ENCODE assay signal across 9 cellular contexts in genomic region chr18:76519156-76519549, GRCh38. TPM values are rescaled to one million over a fixed set of nuclear protein-coding genes. Genes with fewer than 3 reads are reported as not detected.
DNase-seq lines count a peak whose midpoint lies in the region; ATAC-seq, FAIRE-seq and TF ChIP-seq lines count a peak whose summit lies in the region.
"Had no signal": no experiment of that assay in that cellular context is flagged by ENCODE, and none has a peak within 500 bp of the region (broad histone marks: within the 10 kb centered on the region; RNA-seq: fewer than 3 reads in every experiment).

No MANE protein-coding gene starts in this region.

- H3K27ac Mint-ChIP-seq in astrocyte (ENCODE audit: unreplicated experiment): no peak overlapping the region
- H3K27ac Mint-ChIP-seq in stimulated activated effector memory CD8-positive, alpha-beta T cell treated with anti-CD3 and anti-CD28 coated beads, Interleukin-12 subunit alpha, Interleukin-12 subunit beta, amount 100 ng/mL, for 72 hours: no peak overlapping the region

- peaks cover 10% of the 10 kb centered on the region for H3K27me3 Mint-ChIP-seq in astrocyte (ENCODE audit: low read depth, unreplicated experiment)

- H3K4me2 ChIP-seq in astrocyte (ENCODE audit: low read length): peak overlapping the region; percentile 90

- H3K4me1 ChIP-seq in astrocyte (ENCODE audit: insufficient read depth, low read length): peaks cover 7% of the 10 kb centered on the region

- H3K27ac ChIP-seq in astrocyte (ENCODE audit: low read depth, low read length): no peak overlapping the region

- H3K36me3 ChIP-seq in astrocyte (ENCODE audit: insufficient read depth, low read length): no peaks in the 10 kb centered on the region

- TF ChIP-seq CTCF in astrocyte (IDR thresholded peaks at IDR 0.05; ENCODE audit: insufficient read depth, low read depth, low read length) (no peak), D721Med (IDR thresholded peaks at IDR 0.05; ENCODE audit: insufficient read depth, missing control alignments) (no peak)

- no peaks in the 10 kb centered on the region for H3K9me3 ChIP-seq in astrocyte (ENCODE audit: insufficient read depth, low read depth, low read length)

- H3K4me3 ChIP-seq in astrocyte (ENCODE audit: insufficient read depth, low read depth, low read length): peak overlapping the region; percentile 55

- H3K27me3 ChIP-seq in astrocyte (ENCODE audit: insufficient read depth, low read length): no peaks in the 10 kb centered on the region

- H3K79me2 ChIP-seq in astrocyte (ENCODE audit: insufficient read depth, low read length): no peaks in the 10 kb centered on the region

- no peaks in the 10 kb centered on the region for H3K9me3 Mint-ChIP-seq in astrocyte (ENCODE audit: unreplicated experiment)
- H3K9me3 Mint-ChIP-seq in stimulated activated effector memory CD8-positive, alpha-beta T cell treated with anti-CD3 and anti-CD28 coated beads, Interleukin-12 subunit alpha, Interleukin-12 subunit beta, amount 100 ng/mL, for 72 hours: no peaks in the 10 kb centered on the region

- peak overlapping the region; percentile 92 for H2AFZ ChIP-seq in astrocyte (ENCODE audit: low read depth, low read length)

- peak overlapping the region; percentile 75 for H3K4me3 Mint-ChIP-seq in astrocyte (ENCODE audit: unreplicated experiment)
- H3K4me3 Mint-ChIP-seq in stimulated activated effector memory CD8-positive, alpha-beta T cell treated with anti-CD3 and anti-CD28 coated beads, Interleukin-12 subunit alpha, Interleukin-12 subunit beta, amount 100 ng/mL, for 72 hours: peak overlapping the region; percentile 48

- DNase-seq in NCI-H1092 treated with DMSO at 0.1 percent for 48 hours (lab: John Stamatoyannopoulos, UW) (peak; percentile 94), astrocyte (ENCODE audit: low read depth) (no peak), iPS-NIHi7 (ENCODE audit: extremely low spot score) (peak; percentile 53), D721Med (ENCODE audit: insufficient read length, low spot score) (no peak), NCI-H187 (lab: John Stamatoyannopoulos, UW) (no peak)
- DNase-seq in stimulated activated effector memory CD8-positive, alpha-beta T cell treated with anti-CD3 and anti-CD28 coated beads, Interleukin-12 subunit alpha, Interleukin-12 subunit beta, amount 100 ng/mL, for 72 hours (ENCODE audit: low spot score in 2 of 2): no peak
- DNase-seq: NCI-H2171 treated with DMSO at 0.1 percent for 48 hours had no signal

- peaks cover 13% of the 10 kb centered on the region for H3K4me1 Mint-ChIP-seq in astrocyte (ENCODE audit: low read depth, unreplicated experiment)
- peaks cover 8% of the 10 kb centered on the region for H3K4me1 Mint-ChIP-seq in stimulated activated effector memory CD8-positive, alpha-beta T cell treated with anti-CD3 and anti-CD28 coated beads, Interleukin-12 subunit alpha, Interleukin-12 subunit beta, amount 100 ng/mL, for 72 hours

- H4K20me1 ChIP-seq in astrocyte (ENCODE audit: insufficient read depth, low read length): no peaks in the 10 kb centered on the region

- ATAC-seq in stimulated activated effector memory CD8-positive, alpha-beta T cell treated with anti-CD3 and anti-CD28 coated beads, Interleukin-12 subunit alpha, Interleukin-12 subunit beta, amount 100 ng/mL, for 72 hours: no peak
- ATAC-seq in HG03439 (IDR thresholded peaks at IDR 0.05; ENCODE audit: unreplicated experiment): no peak
- ATAC-seq in HG03139 (IDR thresholded peaks at IDR 0.05; ENCODE audit: unreplicated experiment): no peak

- H3K9ac ChIP-seq in astrocyte (ENCODE audit: low read length): peak overlapping the region; percentile 70

- H3K36me3 Mint-ChIP-seq in astrocyte (ENCODE audit: low read depth, unreplicated experiment): no peaks in the 10 kb centered on the region
- H3K36me3 Mint-ChIP-seq in stimulated activated effector memory CD8-positive, alpha-beta T cell treated with anti-CD3 and anti-CD28 coated beads, Interleukin-12 subunit alpha, Interleukin-12 subunit beta, amount 100 ng/mL, for 72 hours: no peaks in the 10 kb centered on the region

- FAIRE-seq in astrocyte (lab: Jason Lieb, UNC) (no peak), D721Med (lab: Jason Lieb, UNC) (no peak)

RNA-seq across cellular contexts. Expression of gene ZNF516, which starts 24.1 kb away (rescaled TPM):
- total RNA-seq in astrocyte: 55.9 and 59.8 TPM in 2 replicates

Comparison
In these comparisons a context has a peak if more than half of its experiments do, and no peak if none do; other contexts are left out.
1. DNase-seq: peak in NCI-H1092 treated with DMSO at 0.1 percent for 48 hours (single experiment) and iPS-NIHi7 (single experiment); none in astrocyte (single experiment), stimulated activated effector memory CD8-positive, alpha-beta T cell treated with anti-CD3 and anti-CD28 coated beads, Interleukin-12 subunit alpha, Interleukin-12 subunit beta, amount 100 ng/mL, for 72 hours (0 of 2), D721Med (single experiment) and NCI-H187 (0 of 2).